In genomic region chr2:107622741-107623310, GRCh38 we compare ENCODE assay signal across 24 cellular contexts.
"Had no signal": no experiment of that assay in that cellular context is flagged by ENCODE, and none has a peak within 500 bp of the region (broad histone marks: within the 10 kb centered on the region; RNA-seq: fewer than 3 reads in every experiment).

No MANE protein-coding gene starts in this region.

- H3K4me3 ChIP-seq: heart right ventricle, hepatocyte, lower lobe of right lung, mucosa of descending colon, ovary, right atrium auricular region, skin epidermis, suprapubic skin, thoracic aorta, tibial nerve, vagina had no signal

- ATAC-seq: heart right ventricle; left ventricle myocardium superior; lower lobe of right lung; mucosa of descending colon; naive thymus-derived CD4-positive, alpha-beta T cell; natural killer cell treated with Interleukin-12 subunit alpha and Interleukin-12 subunit beta and Interleukin-15 and Interleukin-18, amount 100 ng/mL, for 72 hours; sciatic nerve; stimulated activated effector memory CD8-positive, alpha-beta T cell treated with anti-CD3 and anti-CD28 coated beads, Interleukin-12 subunit alpha, Interleukin-12 subunit beta, amount 100 ng/mL, for 72 hours had no signal

- H3K36me3 ChIP-seq: heart right ventricle, lower lobe of right lung, ovary, right atrium auricular region, suprapubic skin, thoracic aorta, tibial nerve, vagina had no signal

- H3K9me3 ChIP-seq: ovary had no signal

- H2AFZ ChIP-seq: hepatocyte had no signal

- H3K79me2 ChIP-seq: hepatocyte had no signal

- DNase-seq: heart right ventricle; islet precursor cell; left ventricle myocardium superior; lower lobe of right lung; mammary epithelial cell; mesenchymal stem cell; mucosa of descending colon; naive thymus-derived CD4-positive, alpha-beta T cell; ovary; stimulated activated CD4-positive, alpha-beta T cell treated with anti-CD3 and anti-CD28 coated beads, Interleukin-12 subunit alpha, Interleukin-12 subunit beta, amount 100 ng/mL, for 4 hours; stimulated activated CD4-positive, alpha-beta T cell treated with anti-CD3 and anti-CD28 coated beads, Interleukin-15, amount 100 ng/mL, for 24 hours; stimulated activated CD4-positive, alpha-beta T cell treated with anti-CD3 and anti-CD28 coated beads, Interleukin-2, amount 100 ng/mL, for 24 hours; stimulated activated CD4-positive, alpha-beta T cell treated with anti-CD3 and anti-CD28 coated beads, Interleukin-4, amount 100 ng/mL, for 1 hour; stimulated activated naive CD4-positive, alpha-beta T cell had no signal

- H3K4me1 ChIP-seq: lower lobe of right lung, right atrium auricular region, suprapubic skin, tibial nerve, vagina had no signal

- H3K4me2 ChIP-seq: hepatocyte had no signal

- H3K27ac ChIP-seq: heart right ventricle, hepatocyte, lower lobe of right lung, ovary, right atrium auricular region, skin epidermis, suprapubic skin, thoracic aorta, tibial nerve, vagina had no signal

- H3K27me3 ChIP-seq: heart right ventricle, hepatocyte, ovary, right atrium auricular region, suprapubic skin, tibial nerve, vagina had no signal
